Comparison of ENCODE assay signal across 8 cellular contexts in the genomic region with DNA sequence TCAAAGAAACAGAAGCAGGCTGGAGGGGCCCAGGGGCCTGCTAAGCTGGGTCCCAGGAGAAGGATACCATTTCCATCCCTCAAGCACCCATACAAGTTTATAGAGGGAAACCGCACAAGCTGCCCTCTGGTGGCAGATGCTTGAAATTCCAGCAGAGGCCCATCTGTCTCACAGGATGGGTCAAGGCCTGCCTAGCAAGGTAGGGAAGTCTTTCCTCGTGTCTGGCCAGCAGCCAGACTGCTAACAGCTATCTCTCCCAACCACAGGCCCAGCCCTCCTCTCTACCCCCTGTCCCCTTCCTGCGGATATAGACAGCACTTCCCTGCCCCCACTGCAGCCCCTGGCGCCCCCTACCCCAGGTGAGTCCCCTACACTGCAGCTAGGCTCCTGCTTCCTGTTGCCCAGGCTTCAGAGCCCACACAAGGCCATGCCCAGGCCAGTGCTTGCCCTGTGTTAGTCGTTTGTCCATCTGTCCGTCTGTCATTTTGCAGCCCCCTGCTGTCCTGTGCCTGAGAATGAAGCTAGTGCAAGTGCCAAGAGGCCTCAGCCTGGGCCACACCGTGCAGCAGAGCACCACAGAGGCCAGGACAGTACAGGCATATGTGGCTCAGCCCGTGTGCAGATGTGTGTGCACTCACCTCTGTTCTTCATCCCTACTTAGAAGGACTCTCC. TPM values are rescaled to one million over a fixed set of nuclear protein-coding genes. Genes with fewer than 3 reads are reported as not detected.
DNase-seq lines count a peak whose midpoint lies in the region; ATAC-seq, FAIRE-seq and TF ChIP-seq lines count a peak whose summit lies in the region.

No MANE protein-coding gene starts in this region.

- no peaks in the 10 kb centered on the region for H3K27me3 Mint-ChIP-seq in activated naive CD4-positive, alpha-beta T cell treated with anti-CD3 and anti-CD28 coated beads, Interleukin-2, amount 10 ng/mL, durations not matched to agents 7 days and 5 days

- H3K36me3 ChIP-seq in trophoblast cell (ENCODE audit: control insufficient read depth in 1 of 2, insufficient read depth in 2 of 2, low read length in 2 of 2), result peaks cover 57 to 72% of the 10 kb centered on the region in 2 experiments

- no peak overlapping the region for H3K4ac ChIP-seq in trophoblast cell (ENCODE audit: low read depth, low read length)

- H2BK12ac ChIP-seq in trophoblast cell (ENCODE audit: low read length), result no peak overlapping the region

- no peak overlapping the region for H3K27ac ChIP-seq in trophoblast cell (ENCODE audit: low read depth, low read length)

- peaks cover 2% of the 10 kb centered on the region for H3K9me3 ChIP-seq in trophoblast cell (ENCODE audit: insufficient read depth, low read depth, low read length)

- no peak overlapping the region for H3K4me3 ChIP-seq in AG04449 (ENCODE audit: low read depth, low read length)
- H3K4me3 ChIP-seq in trophoblast cell (ENCODE audit: low read depth, low read length), result no peak overlapping the region

- ATAC-seq in HG03095 (IDR thresholded peaks at IDR 0.05; ENCODE audit: unreplicated experiment), result no peak

- peaks cover 68% of the 10 kb centered on the region for H3K4me1 Mint-ChIP-seq in activated naive CD4-positive, alpha-beta T cell treated with anti-CD3 and anti-CD28 coated beads, Interleukin-2, amount 10 ng/mL, durations not matched to agents 7 days and 5 days

- FAIRE-seq in GM12892 (lab: Jason Lieb, UNC), result peak; percentile 68

- no peak overlapping the region for H3K23ac ChIP-seq in trophoblast cell (ENCODE audit: low read length)

- no peak overlapping the region for H2AFZ ChIP-seq in trophoblast cell (ENCODE audit: insufficient read depth, low read length, poor library complexity)

- no peak overlapping the region for H3K4me3 Mint-ChIP-seq in activated naive CD4-positive, alpha-beta T cell treated with anti-CD3 and anti-CD28 coated beads, Interleukin-2, amount 10 ng/mL, durations not matched to agents 7 days and 5 days

- peak; percentile 80 for TF ChIP-seq CTCF in AG04449 (IDR thresholded peaks at IDR 0.05; ENCODE audit: insufficient read depth, low read length, missing control alignments)

- no peak overlapping the region for H2AK5ac ChIP-seq in trophoblast cell (ENCODE audit: low read length)

- H3K9me3 Mint-ChIP-seq in activated naive CD4-positive, alpha-beta T cell treated with anti-CD3 and anti-CD28 coated beads, Interleukin-2, amount 10 ng/mL, durations not matched to agents 7 days and 5 days, result no peaks in the 10 kb centered on the region

- H3K14ac ChIP-seq in trophoblast cell (ENCODE audit: low read length), result no peak overlapping the region

- H4K8ac ChIP-seq in trophoblast cell (ENCODE audit: low read depth, low read length), result no peak overlapping the region

- H3K27me3 ChIP-seq in trophoblast cell (ENCODE audit: insufficient read depth, low read length), result no peaks in the 10 kb centered on the region

- peak overlapping the region; percentile 72 for H3K27ac Mint-ChIP-seq in activated naive CD4-positive, alpha-beta T cell treated with anti-CD3 and anti-CD28 coated beads, Interleukin-2, amount 10 ng/mL, durations not matched to agents 7 days and 5 days

- TF ChIP-seq POLR2A in GM12892 (IDR thresholded peaks at IDR 0.05; ENCODE audit: low read depth, low read length), result no peak

- no peak overlapping the region for H3K18ac ChIP-seq in trophoblast cell (ENCODE audit: low read length)

- no peak overlapping the region for H2BK5ac ChIP-seq in trophoblast cell (ENCODE audit: low read depth, low read length, poor library complexity)

- peak; percentile 4 for DNase-seq in AG04449 (ENCODE audit: low read depth, low spot score)
- no peak for DNase-seq in GM12892 (ENCODE audit: insufficient read length)
- peak; percentile 79 for DNase-seq in HuH-7 (ENCODE audit: low spot score)
- peak; percentile 76 for DNase-seq in RPMI7951 (ENCODE audit: low read depth)
- DNase-seq in activated naive CD4-positive, alpha-beta T cell treated with anti-CD3 and anti-CD28 coated beads, Interleukin-2, amount 10 ng/mL, durations not matched to agents 7 days and 5 days, result peak; percentile 77
- peak; percentile 86 for DNase-seq in glomerular visceral epithelial cell (ENCODE audit: extremely low spot score)
- peak; percentile 80 to 87 for DNase-seq in trophoblast cell

- POLR2A ChIA-PET in AG04449 (lab: Yijun Ruan, JAX), result interaction anchor here (0.7 to 2.6 kb wide), 4 partner anchors 15 to 171 kb away, joined by 3 to 9 read pairs (median 4); no protein-coding TSS in a partner anchor

- no peak overlapping the region for H4K91ac ChIP-seq in trophoblast cell (ENCODE audit: low read depth, low read length)

- H3K4me1 ChIP-seq in trophoblast cell (ENCODE audit: control insufficient read depth in 1 of 2, insufficient read depth in 2 of 2, low read length in 2 of 2), result peaks cover 44 to 47% of the 10 kb centered on the region in 2 experiments

- H3K79me1 ChIP-seq in trophoblast cell (ENCODE audit: low read length), result no peaks in the 10 kb centered on the region

- peaks cover 4% of the 10 kb centered on the region for H3K79me2 ChIP-seq in trophoblast cell (ENCODE audit: control insufficient read depth, insufficient read depth, low read length, poor library complexity)

- no CpG with 5 or more reads among the region's 8 CpGs for WGBS in trophoblast cell (ENCODE audit: extremely low coverage, insufficient coverage, insufficient read length)

- peaks cover 74% of the 10 kb centered on the region for H3K36me3 Mint-ChIP-seq in activated naive CD4-positive, alpha-beta T cell treated with anti-CD3 and anti-CD28 coated beads, Interleukin-2, amount 10 ng/mL, durations not matched to agents 7 days and 5 days

- H3K4me2 ChIP-seq in trophoblast cell (ENCODE audit: low read length), result no peak overlapping the region

- CTCF ChIA-PET in AG04449 (lab: Yijun Ruan, JAX), result interaction anchor here (0.7 to 36.5 kb wide), 19 partner anchors 8 to 162 kb away, joined by 3 to 1500 read pairs (median 10); no protein-coding TSS in a partner anchor
- CTCF ChIA-PET in activated naive CD4-positive, alpha-beta T cell treated with anti-CD3 and anti-CD28 coated beads, Interleukin-2, amount 10 ng/mL, durations not matched to agents 7 days and 5 days (lab: Charles Lee), result interaction anchor here (0.8 to 35.0 kb wide), 9 partner anchors 18 to 115 kb away, joined by 3 to 743 read pairs (median 4); no protein-coding TSS in a partner anchor

- H3K9ac ChIP-seq in trophoblast cell (ENCODE audit: low read length), result no peak overlapping the region

- no peak overlapping the region for H2BK120ac ChIP-seq in trophoblast cell (ENCODE audit: insufficient read depth, low read length, poor library complexity)

- H4K12ac ChIP-seq in trophoblast cell (ENCODE audit: low read depth, low read length), result no peak overlapping the region

RNA-seq across cellular contexts. Expression of gene TCF7, which starts 26.2 kb away (rescaled TPM):
- polyA plus RNA-seq in GM12892 (2012; ENCODE audit: missing spikeins), result 39.3 TPM
- total RNA-seq in RPMI7951 (2014; rRNA removed; shearing (Covaris generic)), result 9.1 and 12.3 TPM in 2 replicates
- 10.2 and 10.8 TPM in 2 replicates for polyA plus RNA-seq in trophoblast cell (2013)

RNA-seq across cellular contexts. Expression of gene SKP1, which starts 36.1 kb away (rescaled TPM):
- 557 TPM for polyA plus RNA-seq in GM12892 (2012; ENCODE audit: missing spikeins)
- 357 and 366 TPM in 2 replicates for total RNA-seq in RPMI7951 (2014; rRNA removed; shearing (Covaris generic))
- 589 and 590 TPM in 2 replicates for polyA plus RNA-seq in trophoblast cell (2013)
